Comparison of ENCODE assay signal across 12 cellular contexts in genomic region chr14:51327376-51327775, GRCh38.
A peak's percentile ranks its signal among the peaks of the same experiment; 100 is the strongest.
DNase-seq lines count a peak whose midpoint lies in the region; TF ChIP-seq lines count a peak whose summit lies in the region.
"Had no signal": no experiment of that assay in that cellular context is flagged by ENCODE, and none has a peak within 500 bp of the region (broad histone marks: within the 10 kb centered on the region; RNA-seq: fewer than 3 reads in every experiment).

No MANE protein-coding gene starts in this region.

- no peak overlapping the region for H3K4me3 Mint-ChIP-seq in activated T-helper 1 cell treated with anti-CD3 and anti-CD28 coated beads, Interleukin-12 subunit alpha, Interleukin-12 subunit beta, Interleukin-2, Interleukin-4 antibody, amounts not matched to agents 30 ng/mL and 10 ng/mL and 1 ng/mL, durations not matched to agents 14 hours and 24 hours and 36 hours
- H3K4me3 Mint-ChIP-seq in osteocyte (ENCODE audit: unreplicated experiment) = no peak overlapping the region
- H3K4me3 Mint-ChIP-seq: stimulated activated naive CD8-positive, alpha-beta T cell treated with anti-CD3 and anti-CD28 coated beads, Interleukin-15, amount 100 ng/mL, for 72 hours had no signal

- intact Hi-C loops in activated T-helper 1 cell treated with anti-CD3 and anti-CD28 coated beads, Interleukin-12 subunit alpha, Interleukin-12 subunit beta, Interleukin-2, Interleukin-4 antibody, amounts not matched to agents 30 ng/mL and 10 ng/mL and 1 ng/mL, durations not matched to agents 14 hours and 24 hours and 36 hours (cut with micrococcal nuclease) = no loop called here

- H3K9me3 Mint-ChIP-seq in activated T-helper 1 cell treated with anti-CD3 and anti-CD28 coated beads, Interleukin-12 subunit alpha, Interleukin-12 subunit beta, Interleukin-2, Interleukin-4 antibody, amounts not matched to agents 30 ng/mL and 10 ng/mL and 1 ng/mL, durations not matched to agents 14 hours and 24 hours and 36 hours = no peaks in the 10 kb centered on the region
- no peaks in the 10 kb centered on the region for H3K9me3 Mint-ChIP-seq in osteocyte (ENCODE audit: unreplicated experiment)
- H3K9me3 Mint-ChIP-seq: stimulated activated naive CD8-positive, alpha-beta T cell treated with anti-CD3 and anti-CD28 coated beads, Interleukin-15, amount 100 ng/mL, for 72 hours had no signal

- no peaks in the 10 kb centered on the region for H3K36me3 Mint-ChIP-seq in activated T-helper 1 cell treated with anti-CD3 and anti-CD28 coated beads, Interleukin-12 subunit alpha, Interleukin-12 subunit beta, Interleukin-2, Interleukin-4 antibody, amounts not matched to agents 30 ng/mL and 10 ng/mL and 1 ng/mL, durations not matched to agents 14 hours and 24 hours and 36 hours (ENCODE audit: low read depth)
- H3K36me3 Mint-ChIP-seq in osteocyte (ENCODE audit: unreplicated experiment) = no peaks in the 10 kb centered on the region

- DNase-seq in GM03348 (ENCODE audit: low spot score) = peak; percentile 35
- DNase-seq in fibroblast of the aortic adventitia (ENCODE audit: low read depth) = peak; percentile 61
- DNase-seq in renal cortical epithelial cell (ENCODE audit: low read depth) = peak; percentile 51
- DNase-seq in activated T-helper 1 cell treated with anti-CD3 and anti-CD28 coated beads, Interleukin-12 subunit alpha, Interleukin-12 subunit beta, Interleukin-2, Interleukin-4 antibody, amounts not matched to agents 30 ng/mL and 10 ng/mL and 1 ng/mL, durations not matched to agents 14 hours and 24 hours and 36 hours (ENCODE audit: low spot score) = no peak
- no peak for DNase-seq in NCI-H2227 treated with DMSO at 0.1 percent for 48 hours (lab: John Stamatoyannopoulos, UW)
- DNase-seq in stimulated activated CD4-positive, alpha-beta T cell treated with anti-CD3 and anti-CD28 coated beads, Interleukin-1b, Interleukin-23, amount 100 ng/mL, for 48 hours = no peak
- no peak for DNase-seq in osteocyte (ENCODE audit: extremely low spot score, unreplicated experiment)
- DNase-seq: GF-D8, NCI-H1417 treated with DMSO at 0.1 percent for 48 hours had no signal

- TF ChIP-seq CTCF in WI38 (IDR thresholded peaks at IDR 0.05; ENCODE audit: low read depth, low read length) (no peak), fibroblast of the aortic adventitia (IDR thresholded peaks at IDR 0.05; ENCODE audit: insufficient read depth, low read length) (no peak), osteocyte (IDR thresholded peaks at IDR 0.05) (no peak)

- H3K27me3 Mint-ChIP-seq in activated T-helper 1 cell treated with anti-CD3 and anti-CD28 coated beads, Interleukin-12 subunit alpha, Interleukin-12 subunit beta, Interleukin-2, Interleukin-4 antibody, amounts not matched to agents 30 ng/mL and 10 ng/mL and 1 ng/mL, durations not matched to agents 14 hours and 24 hours and 36 hours (ENCODE audit: insufficient read depth) = peaks cover 16% of the 10 kb centered on the region
- H3K27me3 Mint-ChIP-seq in osteocyte (ENCODE audit: unreplicated experiment) = no peaks in the 10 kb centered on the region

- no peak overlapping the region for H3K27ac Mint-ChIP-seq in activated T-helper 1 cell treated with anti-CD3 and anti-CD28 coated beads, Interleukin-12 subunit alpha, Interleukin-12 subunit beta, Interleukin-2, Interleukin-4 antibody, amounts not matched to agents 30 ng/mL and 10 ng/mL and 1 ng/mL, durations not matched to agents 14 hours and 24 hours and 36 hours
- no peak overlapping the region for H3K27ac Mint-ChIP-seq in osteocyte (ENCODE audit: unreplicated experiment)

- H3K4me1 Mint-ChIP-seq in activated T-helper 1 cell treated with anti-CD3 and anti-CD28 coated beads, Interleukin-12 subunit alpha, Interleukin-12 subunit beta, Interleukin-2, Interleukin-4 antibody, amounts not matched to agents 30 ng/mL and 10 ng/mL and 1 ng/mL, durations not matched to agents 14 hours and 24 hours and 36 hours (ENCODE audit: low read depth) = peaks cover 10% of the 10 kb centered on the region
- H3K4me1 Mint-ChIP-seq in osteocyte (ENCODE audit: unreplicated experiment) = peaks cover 30% of the 10 kb centered on the region

- H3K4me3 ChIP-seq in WI38 (ENCODE audit: low read depth, low read length) = peak overlapping the region; percentile 45; the same call in 1 of the 2 replicates
- no peak overlapping the region for H3K4me3 ChIP-seq in fibroblast of the aortic adventitia (ENCODE audit: low read depth, low read length)
- H3K4me3 ChIP-seq: prostate gland had no signal

Comparison
In these comparisons a context has a peak if more than half of its experiments do, and no peak if none do; other contexts are left out.
1. DNase-seq: peak in GM03348 (single experiment), fibroblast of the aortic adventitia (single experiment) and renal cortical epithelial cell (single experiment); none in activated T-helper 1 cell treated with anti-CD3 and anti-CD28 coated beads, Interleukin-12 subunit alpha, Interleukin-12 subunit beta, Interleukin-2, Interleukin-4 antibody, amounts not matched to agents 30 ng/mL and 10 ng/mL and 1 ng/mL, durations not matched to agents 14 hours and 24 hours and 36 hours (single experiment), NCI-H2227 treated with DMSO at 0.1 percent for 48 hours (single experiment), stimulated activated CD4-positive, alpha-beta T cell treated with anti-CD3 and anti-CD28 coated beads, Interleukin-1b, Interleukin-23, amount 100 ng/mL, for 48 hours (single experiment) and osteocyte (single experiment).